1 cellular context compared by ENCODE assay signal in the genomic region with DNA sequence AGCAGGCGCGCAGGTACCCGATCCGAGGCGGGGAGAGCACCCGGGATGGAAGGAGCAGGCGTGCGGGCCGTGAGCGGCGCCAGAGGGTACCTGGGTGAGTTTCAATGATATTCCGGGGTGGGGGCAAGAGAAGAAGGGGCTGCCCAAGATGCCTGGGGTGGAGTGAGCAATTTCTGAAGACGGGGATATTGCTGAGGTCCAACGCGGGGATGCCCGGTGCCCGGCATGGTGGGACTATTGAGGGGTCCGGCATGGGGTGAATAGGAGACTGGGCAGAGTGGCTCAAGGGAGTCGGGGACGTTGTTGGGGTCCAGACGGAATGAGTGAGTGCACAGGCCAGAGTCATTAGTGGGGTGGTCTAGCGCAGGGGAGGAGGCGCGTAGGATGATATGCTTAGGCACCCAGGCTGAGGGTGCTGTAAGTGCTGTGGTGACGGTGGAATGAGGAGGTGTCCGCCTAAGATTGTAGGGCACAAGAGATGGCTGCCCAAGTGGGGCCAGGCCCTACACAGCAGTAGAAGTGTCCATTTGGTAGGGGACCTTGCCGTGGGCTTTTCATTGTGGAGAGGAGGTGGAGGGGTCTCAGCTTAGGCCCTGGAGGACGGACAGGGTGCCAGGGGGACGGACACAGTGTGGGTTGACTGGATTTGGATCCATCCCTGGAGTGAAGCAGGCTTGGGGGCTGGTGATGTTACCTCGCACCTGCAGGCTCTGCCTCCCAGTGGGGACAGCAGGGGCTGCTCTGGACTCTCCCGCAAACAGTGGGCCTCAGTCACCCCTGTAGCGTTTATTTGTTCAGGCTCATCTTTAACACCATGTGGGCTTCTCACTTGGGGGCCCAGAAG.
TF ChIP-seq lines count a peak whose summit lies in the region.

No MANE protein-coding gene starts in this region.

TF ChIP-seq in H1, 55 proteins besides CTCF, POLR2A, EP300 and RAD21:
- TF ChIP-seq TAF7 (optimal IDR thresholded peaks at IDR 0.05; ENCODE audit: borderline replicate concordance, low read depth, low read length) (no peak), KDM4A (IDR thresholded peaks at IDR 0.05; ENCODE audit: low read depth, low read length, severe bottlenecking) (peak; percentile 15), CHD1 (IDR thresholded peaks at IDR 0.05; ENCODE audit: low read depth, low read length) (no peak), BACH1 (IDR thresholded peaks at IDR 0.05; ENCODE audit: low read length) (no peak), SIN3A (conservative IDR thresholded peaks at IDR 0.05 in 1 of 2, IDR thresholded peaks at IDR 0.05 in 1 of 2; ENCODE audit: low read depth in 1 of 2, low read length in 2 of 2) (no peak)
- TF ChIP-seq, protein P1, sequence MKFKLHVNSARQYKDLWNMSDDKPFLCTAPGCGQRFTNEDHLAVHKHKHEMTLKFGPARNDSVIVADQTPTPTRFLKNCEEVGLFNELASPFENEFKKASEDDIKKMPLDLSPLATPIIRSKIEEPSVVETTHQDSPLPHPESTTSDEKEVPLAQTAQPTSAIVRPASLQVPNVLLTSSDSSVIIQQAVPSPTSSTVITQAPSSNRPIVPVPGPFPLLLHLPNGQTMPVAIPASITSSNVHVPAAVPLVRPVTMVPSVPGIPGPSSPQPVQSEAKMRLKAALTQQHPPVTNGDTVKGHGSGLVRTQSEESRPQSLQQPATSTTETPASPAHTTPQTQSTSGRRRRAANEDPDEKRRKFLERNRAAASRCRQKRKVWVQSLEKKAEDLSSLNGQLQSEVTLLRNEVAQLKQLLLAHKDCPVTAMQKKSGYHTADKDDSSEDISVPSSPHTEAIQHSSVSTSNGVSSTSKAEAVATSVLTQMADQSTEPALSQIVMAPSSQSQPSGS (IDR thresholded peaks at IDR 0.05; ENCODE audit: low read length): no peak
